ENCODE assay signal across 18 cellular contexts in genomic region chr11:2716376-2717095, GRCh38. TPM values are rescaled to one million over a fixed set of nuclear protein-coding genes. Genes with fewer than 3 reads are reported as not detected.
DNase-seq lines count a peak whose midpoint lies in the region; ATAC-seq, FAIRE-seq and TF ChIP-seq lines count a peak whose summit lies in the region.
"Had no signal": no experiment of that assay in that cellular context is flagged by ENCODE, and none has a peak within 500 bp of the region (broad histone marks: within the 10 kb centered on the region; RNA-seq: fewer than 3 reads in every experiment).

No MANE protein-coding gene starts in this region.

- H4K91ac ChIP-seq in H1 (replicated peaks; ENCODE audit: insufficient read length, low read length), result no peak overlapping the region

- TF ChIP-seq POLR2A in H1 (IDR thresholded peaks at IDR 0.05; ENCODE audit: control extremely low read depth in 1 of 2, low read depth in 2 of 2, low read length in 2 of 2) (no peak), thyroid gland (IDR thresholded peaks at IDR 0.05) (no peak)

- no peak for FAIRE-seq in H1 (lab: Jason Lieb, UNC)
- FAIRE-seq: H54 had no signal

- no peaks in the 10 kb centered on the region for H3K23me2 ChIP-seq in H1 (ENCODE audit: low read depth, low read length)

- H4K5ac ChIP-seq in H1 (ENCODE audit: insufficient read length, low read depth, low read length), result no peak overlapping the region

- H2AFZ ChIP-seq in H1 (ENCODE audit: low read length) (no peak overlapping the region), smooth muscle cell (ENCODE audit: low read depth) (peak overlapping the region; percentile 51)
- H2AFZ ChIP-seq: PC-9 had no signal

- TF ChIP-seq CTCF in H1 (IDR thresholded peaks at IDR 0.05; ENCODE audit: control extremely low read depth in 1 of 3, insufficient read depth in 1 of 3, low read depth in 1 of 3, low read length in 3 of 3), result no peak
- TF ChIP-seq CTCF in heart right ventricle (IDR thresholded peaks at IDR 0.05), result no peak
- no peak for TF ChIP-seq CTCF in mesothelial cell of epicardium (IDR thresholded peaks at IDR 0.05; ENCODE audit: unreplicated experiment)
- no peak for TF ChIP-seq CTCF in smooth muscle cell (IDR thresholded peaks at IDR 0.05; ENCODE audit: borderline replicate concordance, insufficient read depth, poor library complexity, severe bottlenecking)
- no peak for TF ChIP-seq CTCF in thyroid gland (IDR thresholded peaks at IDR 0.05)

- H3K4me3 Mint-ChIP-seq in mesothelial cell of epicardium, result no peak overlapping the region
- H3K4me3 Mint-ChIP-seq: HFFc6 had no signal

- no peak overlapping the region for H3K56ac ChIP-seq in H1 (replicated peaks; ENCODE audit: insufficient read length, low read depth, low read length)

- no peak for DNase-seq in H1 (ENCODE audit: low read depth in 1 of 2, low spot score in 2 of 2)
- peak in 1 of 2 donors; percentile 26 for DNase-seq in heart right ventricle
- no peak for DNase-seq in mesothelial cell of epicardium (ENCODE audit: low spot score in 2 of 2, unreplicated experiment in 2 of 2)
- no peak for DNase-seq in smooth muscle cell (lab: John Stamatoyannopoulos, UW; ENCODE audit: unreplicated experiment)
- DNase-seq in thyroid gland, result no peak
- no peak for DNase-seq in NCI-H2029 treated with DMSO at 0.1 percent for 48 hours (lab: John Stamatoyannopoulos, UW)
- DNase-seq: C1 segment of cervical spinal cord, DMS79 treated with DMSO at 0.1 percent for 48 hours, HFFc6, NCI-H1417, NCI-H187 treated with DMSO at 0.1 percent for 48 hours, NCI-H226, NCI-H524, PC-9 had no signal

- no peak overlapping the region for H2BK20ac ChIP-seq in H1 (ENCODE audit: low read length)

- POLR2A ChIA-PET in H1 (lab: Charles Lee; ENCODE audit: partially characterized antibody), result interaction anchor here (1.1 to 1.4 kb wide), 2 partner anchors 23 kb away, joined by 4 to 5 read pairs; no protein-coding TSS in a partner anchor

- 0 out of 2 replicates have a peak overlapping the region, but pooled peaks have one; percentile 45 for H2AK5ac ChIP-seq in H1 (ENCODE audit: low read depth, low read length)

- CTCF ChIA-PET in H1 (lab: Charles Lee; ENCODE audit: partially characterized antibody), result interaction anchor here (0.8 to 1.7 kb wide), 4 partner anchors 9 to 25 kb away, joined by 3 to 4 read pairs (median 4); no protein-coding TSS in a partner anchor

- no peak overlapping the region for H2BK15ac ChIP-seq in H1 (ENCODE audit: low read length)

- no peak overlapping the region for H4K8ac ChIP-seq in H1 (ENCODE audit: extremely low read depth, insufficient read depth, low read length)

- no peaks in the 10 kb centered on the region for H3K36me3 Mint-ChIP-seq in mesothelial cell of epicardium

- peaks cover 37% of the 10 kb centered on the region for H3K4me1 Mint-ChIP-seq in mesothelial cell of epicardium

- H3K9me3 ChIP-seq in H1 (ENCODE audit: insufficient read depth in 2 of 2, low read depth in 1 of 2, low read length in 1 of 2) (no peaks in the 10 kb centered on the region), heart right ventricle (no peaks in the 10 kb centered on the region), smooth muscle cell (replicated peaks; ENCODE audit: low read depth) (no peaks in the 10 kb centered on the region), thyroid gland (no peaks in the 10 kb centered on the region)

- intact Hi-C loops in heart right ventricle (cut with DNase I), result no loop called here
- intact Hi-C loops in thyroid gland (cut with DNase I), result no loop called here

- no peak overlapping the region for H3K27ac ChIP-seq in H1 (ENCODE audit: low read depth, low read length)
- no peak overlapping the region for H3K27ac ChIP-seq in heart right ventricle
- H3K27ac ChIP-seq in smooth muscle cell (ENCODE audit: low read depth), result no peak overlapping the region
- no peak overlapping the region for H3K27ac ChIP-seq in thyroid gland
- H3K27ac ChIP-seq: KMS-11, PC-9, SJSA1 had no signal

- no peak overlapping the region for H2BK120ac ChIP-seq in H1 (replicated peaks; ENCODE audit: low read depth, low read length)

- no peak for TF ChIP-seq RAD21 in H1 (IDR thresholded peaks at IDR 0.05 in 1 of 2, conservative IDR thresholded peaks at IDR 0.05 in 1 of 2; ENCODE audit: low read depth in 2 of 2, low read length in 2 of 2)

- no peak overlapping the region for H2BK5ac ChIP-seq in H1 (ENCODE audit: low read depth, low read length)

- no peak for TF ChIP-seq EP300 in H1 (IDR thresholded peaks at IDR 0.05; ENCODE audit: borderline replicate concordance in 1 of 2, low read depth in 2 of 2, low read length in 2 of 2)

- H3K4me2 ChIP-seq in H1 (ENCODE audit: insufficient read depth in 1 of 2, low read depth in 2 of 2, low read length in 2 of 2) (no peak overlapping the region), smooth muscle cell (no peak overlapping the region)
- H3K4me2 ChIP-seq: KMS-11, PC-9 had no signal

- peak overlapping the region; percentile 34 for H3K27ac Mint-ChIP-seq in mesothelial cell of epicardium
- H3K27ac Mint-ChIP-seq: HFFc6 had no signal

- no peaks in the 10 kb centered on the region for H3K36me3 ChIP-seq in H1 (ENCODE audit: control insufficient read depth in 2 of 4, insufficient read depth in 4 of 4, low read length in 3 of 4)
- no peaks in the 10 kb centered on the region for H3K36me3 ChIP-seq in heart right ventricle
- no peaks in the 10 kb centered on the region for H3K36me3 ChIP-seq in smooth muscle cell (ENCODE audit: low read depth)
- H3K36me3 ChIP-seq in thyroid gland, result no peaks in the 10 kb centered on the region
- H3K36me3 ChIP-seq: SJSA1 had no signal

- H3K79me2 ChIP-seq in H1 (ENCODE audit: control insufficient read depth in 1 of 2, insufficient read depth in 2 of 2, low read length in 2 of 2), result no peaks in the 10 kb centered on the region
- H3K79me2 ChIP-seq in smooth muscle cell (ENCODE audit: low read depth), result no peaks in the 10 kb centered on the region

- no peak overlapping the region for H3K14ac ChIP-seq in H1 (ENCODE audit: insufficient read length)

- H3K9me3 Mint-ChIP-seq in mesothelial cell of epicardium, result no peaks in the 10 kb centered on the region
- H3K9me3 Mint-ChIP-seq: HFFc6 had no signal

- H4K20me1 ChIP-seq in H1 (replicated peaks in 1 of 2; ENCODE audit: control insufficient read depth in 1 of 2, insufficient read depth in 2 of 2, low read length in 2 of 2), result peaks cover 2 to 8% of the 10 kb centered on the region in 2 experiments
- H4K20me1 ChIP-seq in smooth muscle cell (ENCODE audit: low read depth), result no peaks in the 10 kb centered on the region

- peaks cover 24 to 96% (median 78%) of the 10 kb centered on the region in 4 experiments for H3K27me3 ChIP-seq in H1 (replicated peaks in 1 of 4; ENCODE audit: control insufficient read depth in 3 of 4, extremely low read depth in 1 of 4, insufficient read depth in 3 of 4, low read length in 3 of 4)
- H3K27me3 ChIP-seq in heart right ventricle, result no peaks in the 10 kb centered on the region
- no peaks in the 10 kb centered on the region for H3K27me3 ChIP-seq in smooth muscle cell (ENCODE audit: low read depth)
- no peaks in the 10 kb centered on the region for H3K27me3 ChIP-seq in thyroid gland

- ATAC-seq in heart right ventricle (peak in 5 of 8 donors; percentile 19 to 34 (median 31)), HG03354 (IDR thresholded peaks at IDR 0.05; ENCODE audit: poor library complexity, severe bottlenecking, unreplicated experiment) (no peak)

- no peak overlapping the region for H3K4me3 ChIP-seq in H1 (ENCODE audit: extremely low read depth in 1 of 4, insufficient read depth in 2 of 4, low read depth in 3 of 4, low read length in 4 of 4)
- no peak overlapping the region for H3K4me3 ChIP-seq in heart right ventricle
- H3K4me3 ChIP-seq in smooth muscle cell, result no peak overlapping the region
- no peak overlapping the region for H3K4me3 ChIP-seq in thyroid gland (replicated peaks in 1 of 3)
- H3K4me3 ChIP-seq: PC-9, SJSA1 had no signal

- WGBS in H1 (ENCODE audit: extremely low coverage in 1 of 2, insufficient coverage in 1 of 2, insufficient read length in 1 of 2, insufficient replicate concordance in 2 of 2, low coverage in 1 of 2, low lambda C conversion rate in 2 of 2, missing lambda C conversion rate in 1 of 2), 2 experiments, result 94% methylated on average over 14 of the region's 14 CpGs; no CpG with 5 or more reads in 1 of the 2 experiments
- WGBS in heart right ventricle, 2 donors, result 67 to 77% methylated on average over 14 of the region's 14 CpGs
- 57% methylated on average over 14 of the region's 14 CpGs for WGBS in smooth muscle cell (ENCODE audit: low lambda C conversion rate)
- WGBS in thyroid gland, 2 donors, result 86 to 97% methylated on average over 4 to 6 of the region's 14 CpGs

- H3K27me3 Mint-ChIP-seq in mesothelial cell of epicardium (ENCODE audit: low read depth), result no peaks in the 10 kb centered on the region

- H3K4ac ChIP-seq in H1 (replicated peaks; ENCODE audit: insufficient read length, low read depth, low read length), result no peak overlapping the region

- H3K18ac ChIP-seq in H1 (ENCODE audit: extremely low read depth, low read length), result no peak overlapping the region

- no peak overlapping the region for H3K23ac ChIP-seq in H1 (ENCODE audit: insufficient read length)

- H3K9ac ChIP-seq in H1 (replicated peaks in 1 of 4; ENCODE audit: extremely low read depth in 1 of 4, low read depth in 3 of 4, low read length in 3 of 4) (no peak overlapping the region), smooth muscle cell (ENCODE audit: low read depth) (no peak overlapping the region)
- H3K9ac ChIP-seq: KMS-11 had no signal

- H2BK12ac ChIP-seq in H1 (ENCODE audit: low read depth, low read length), result no peak overlapping the region

- H3K4me1 ChIP-seq in H1 (replicated peaks in 1 of 4; ENCODE audit: control insufficient read depth in 3 of 4, insufficient read depth in 4 of 4, low read length in 3 of 4) (peaks cover 11 to 32% (median 24%) of the 10 kb centered on the region in 4 experiments), heart right ventricle (peaks cover 0 to 12% (median 0%) of the 10 kb centered on the region in 9 donors), smooth muscle cell (ENCODE audit: low read depth) (peaks cover 25% of the 10 kb centered on the region), thyroid gland (no peaks in the 10 kb centered on the region)
- H3K4me1 ChIP-seq: SJSA1 had no signal

- no peaks in the 10 kb centered on the region for H3F3A ChIP-seq in smooth muscle cell (ENCODE audit: low read depth)

- H3K79me1 ChIP-seq in H1 (ENCODE audit: low read depth, low read length), result no peaks in the 10 kb centered on the region

RNA-seq across cellular contexts. Expression of gene KCNQ1OT1, which starts 16.7 kb away (rescaled TPM):
- 1.2 TPM in 2 replicates for total RNA-seq in H1 (2021; fragmentation: NEBNext Ultra II Directional; extraction: Animal tissue kit (Norgen Biotek cat#: 25700))
- polyA plus RNA-seq in H1 (2011; rRNA removed) (0.19 and 0.21 TPM in 2 replicates), heart right ventricle (under 1 TPM; 0.01 to 0.73 TPM), smooth muscle cell (1.6 and 4.6 TPM in 2 replicates)
- 0.08 TPM for polyA plus RNA-seq in H1 (2011; cell fraction: cytosol; rRNA removed)
- polyA plus RNA-seq in H1 (2011; cell fraction: nucleus; rRNA removed), result 2.4 TPM
- 0.19 to 0.30 TPM (median 0.24 TPM) in 4 replicates for polyA plus RNA-seq in H1 (2012, experiment 1 of 2)
- polyA plus RNA-seq in H1 (2012, experiment 2 of 2), result 0.01 TPM
- polyA plus RNA-seq in H1 (2013, experiment 1 of 2), result 0.20 TPM
- 0.13 TPM for polyA plus RNA-seq in H1 (2013, experiment 2 of 2)
- polyA minus RNA-seq in H1 (2011; rRNA and poly(A)+ RNA removed), result 6.2 and 7.3 TPM in 2 replicates
- polyA minus RNA-seq in H1 (2011; cell fraction: cytosol; rRNA and poly(A)+ RNA removed), result 1.0 TPM
- polyA minus RNA-seq in H1 (2011; cell fraction: nucleus; rRNA and poly(A)+ RNA removed), result 21.4 TPM
- total RNA-seq in heart right ventricle (under 1 TPM; 0.28 to 0.56 (median 0.43) TPM), mesothelial cell of epicardium (30.5 to 35.1 TPM (median 31.9 TPM) in 3 replicates), smooth muscle cell (9.8 and 12.3 TPM in 2 replicates), thyroid gland (1 to 10 TPM; 2.0 to 4.1 (median 3.2) TPM)
